ENCODE assay signal across 25 cellular contexts in the genomic region with DNA sequence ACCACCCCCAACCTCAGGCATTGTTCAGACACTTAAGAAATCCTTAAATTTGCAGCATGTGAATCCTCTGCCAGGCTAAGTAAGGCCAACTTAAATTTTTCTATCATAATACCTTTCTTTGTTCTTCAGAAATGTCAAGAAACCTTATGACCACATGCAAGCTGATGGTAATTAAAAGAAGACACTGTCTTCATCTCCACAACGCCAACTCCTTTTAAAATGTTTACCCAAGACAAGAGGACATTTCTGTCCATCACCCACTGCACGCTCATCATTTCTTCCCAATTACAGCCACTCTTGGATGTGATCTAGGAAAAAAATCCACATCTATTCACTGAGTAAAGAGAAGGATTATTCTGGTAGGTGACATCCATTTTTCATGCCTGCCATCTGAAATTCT. TPM values are rescaled to one million over a fixed set of nuclear protein-coding genes. Genes with fewer than 3 reads are reported as not detected.
"Had no signal": no experiment of that assay in that cellular context is flagged by ENCODE, and none has a peak within 500 bp of the region (broad histone marks: within the 10 kb centered on the region; RNA-seq: fewer than 3 reads in every experiment).

No MANE protein-coding gene starts in this region.

- FAIRE-seq: HTR-8/SVneo, K562, RCC 7860 had no signal

- DNase-seq: Kasumi-1, NCI-H1092, NCI-H1105 treated with DMSO at 0.1 percent for 48 hours, NCI-H1417 treated with DMSO at 0.1 percent for 48 hours, NCI-H146, NCI-H1694 treated with DMSO at 0.1 percent for 48 hours, NCI-H1930, NCI-H2081, NCI-H2107, NCI-H2227 treated with DMSO at 0.1 percent for 48 hours, NCI-H524, NCI-H526 treated with DMSO at 0.1 percent for 48 hours, NCI-H748 treated with DMSO at 0.1 percent for 48 hours, RPMI8226, SHP77, SK-N-SH had no signal

- ATAC-seq: K562 had no signal

- H3K4me2 ChIP-seq: KMS-11, SK-N-SH had no signal

- H3K4me3 ChIP-seq: K562 had no signal

- H3K9me3 ChIP-seq: SK-N-SH had no signal

- H3K27ac ChIP-seq: HL-60, KMS-11 had no signal

- H3K9ac ChIP-seq: KMS-11, SK-N-SH had no signal

RNA-seq across cellular contexts. Expression of a gene that starts 6.1 kb away (rescaled TPM):
- total RNA-seq: K562, M059J, NCI-H460, SK-MEL-5 had no signal
- polyA plus RNA-seq: IgD-negative memory B cell, SK-N-SH had no signal

RNA-seq across cellular contexts. Expression of a gene that starts 11.6 kb away (rescaled TPM):
- total RNA-seq: SK-MEL-5 had no signal

RNA-seq across cellular contexts. Expression of a gene that starts 55.3 kb away (rescaled TPM):
- total RNA-seq: SK-MEL-5 had no signal
